Comparison of ENCODE assay signal across 8 cellular contexts in genomic region chr5:111551120-111551519, GRCh38. TPM values are rescaled to one million over a fixed set of nuclear protein-coding genes. Genes with fewer than 3 reads are reported as not detected.
DNase-seq lines count a peak whose midpoint lies in the region; ATAC-seq, FAIRE-seq and TF ChIP-seq lines count a peak whose summit lies in the region.

No MANE protein-coding gene starts in this region.

- dilution Hi-C loops in keratinocyte (cut with MboI; ENCODE audit: extremely low pct_ligation_motif_present, low sequenced_read_pairs), result no loop called here

- H3K9me3 ChIP-seq in keratinocyte (ENCODE audit: control insufficient read depth, low read depth, low read length) (no peaks in the 10 kb centered on the region), subcutaneous abdominal adipose tissue (ENCODE audit: control insufficient read depth in 5 of 5, low read length in 5 of 5) (no peaks in the 10 kb centered on the region), SJCRH30 (replicated peaks) (no peaks in the 10 kb centered on the region)

- H3K9ac ChIP-seq in keratinocyte (ENCODE audit: control insufficient read depth, extremely low read depth, insufficient read depth, low read length) (peak overlapping the region; percentile 49), subcutaneous abdominal adipose tissue (ENCODE audit: low read length in 5 of 5) (peak overlapping the region in 1 of 5 donors; percentile 50)

- no peaks in the 10 kb centered on the region for H4K20me1 ChIP-seq in keratinocyte (ENCODE audit: control insufficient read depth, extremely low read depth, insufficient read depth, low read length)

- H3K4me1 ChIP-seq in keratinocyte (ENCODE audit: control insufficient read depth, extremely low read depth, insufficient read depth, low read length) (peaks cover 23% of the 10 kb centered on the region), subcutaneous abdominal adipose tissue (ENCODE audit: control insufficient read depth in 5 of 5, insufficient read depth in 5 of 5, low read length in 5 of 5) (peaks cover 0 to 31% (median 8%) of the 10 kb centered on the region in 5 donors), SJCRH30 (no peaks in the 10 kb centered on the region)

- peaks cover 41% of the 10 kb centered on the region for H3K4me1 Mint-ChIP-seq in activated T-cell treated with anti-CD3 and anti-CD28 coated beads, Interleukin-2, amount 50 U/mL, for 72 hours (ENCODE audit: low read depth)
- peaks cover 43% of the 10 kb centered on the region for H3K4me1 Mint-ChIP-seq in activated T-helper 1 cell treated with anti-CD3 and anti-CD28 coated beads, Interleukin-12 subunit alpha, Interleukin-12 subunit beta, Interleukin-2, Interleukin-4 antibody, amounts not matched to agents 30 ng/mL and 10 ng/mL and 1 ng/mL, durations not matched to agents 14 hours and 24 hours and 36 hours (ENCODE audit: low read depth)

- H3K36me3 ChIP-seq in keratinocyte (ENCODE audit: control insufficient read depth in 2 of 2, extremely low read depth in 1 of 2, insufficient read depth in 2 of 2, low read length in 2 of 2) (no peaks in the 10 kb centered on the region), subcutaneous abdominal adipose tissue (ENCODE audit: control insufficient read depth in 5 of 5, insufficient read depth in 5 of 5, low read length in 5 of 5) (no peaks in the 10 kb centered on the region), SJCRH30 (no peaks in the 10 kb centered on the region)

- intact Hi-C loops in activated T-helper 1 cell treated with anti-CD3 and anti-CD28 coated beads, Interleukin-12 subunit alpha, Interleukin-12 subunit beta, Interleukin-2, Interleukin-4 antibody, amounts not matched to agents 30 ng/mL and 10 ng/mL and 1 ng/mL, durations not matched to agents 14 hours and 24 hours and 36 hours (cut with micrococcal nuclease), result loop anchor here (2.0 to 10.0 kb wide), 3 partner anchors 34 to 454 kb away; no protein-coding TSS in a partner anchor

- no peaks in the 10 kb centered on the region for H3K27me3 Mint-ChIP-seq in activated T-cell treated with anti-CD3 and anti-CD28 coated beads, Interleukin-2, amount 50 U/mL, for 72 hours (ENCODE audit: low read depth)
- H3K27me3 Mint-ChIP-seq in activated T-helper 1 cell treated with anti-CD3 and anti-CD28 coated beads, Interleukin-12 subunit alpha, Interleukin-12 subunit beta, Interleukin-2, Interleukin-4 antibody, amounts not matched to agents 30 ng/mL and 10 ng/mL and 1 ng/mL, durations not matched to agents 14 hours and 24 hours and 36 hours (ENCODE audit: insufficient read depth), result no peaks in the 10 kb centered on the region

- H3K27me3 ChIP-seq in keratinocyte (ENCODE audit: control insufficient read depth, extremely low read depth, insufficient read depth, low read length) (no peaks in the 10 kb centered on the region), subcutaneous abdominal adipose tissue (ENCODE audit: control insufficient read depth in 5 of 5, insufficient read depth in 4 of 5, low read length in 5 of 5) (no peaks in the 10 kb centered on the region), SJCRH30 (no peaks in the 10 kb centered on the region)

- peak overlapping the region; percentile 77 for H3K27ac ChIP-seq in keratinocyte (ENCODE audit: control insufficient read depth, insufficient read depth, low read length)
- H3K27ac ChIP-seq in subcutaneous abdominal adipose tissue (ENCODE audit: low read depth, low read length), result peak overlapping the region; percentile 71
- no peak overlapping the region for H3K27ac ChIP-seq in SJCRH30

- no peak for FAIRE-seq in keratinocyte (lab: Jason Lieb, UNC)

- no peaks in the 10 kb centered on the region for H3K79me2 ChIP-seq in keratinocyte (ENCODE audit: control insufficient read depth, insufficient read depth, low read length)

- H3K27ac Mint-ChIP-seq in activated T-cell treated with anti-CD3 and anti-CD28 coated beads, Interleukin-2, amount 50 U/mL, for 72 hours, result peak overlapping the region; percentile 58
- peak overlapping the region; percentile 45 for H3K27ac Mint-ChIP-seq in activated T-helper 1 cell treated with anti-CD3 and anti-CD28 coated beads, Interleukin-12 subunit alpha, Interleukin-12 subunit beta, Interleukin-2, Interleukin-4 antibody, amounts not matched to agents 30 ng/mL and 10 ng/mL and 1 ng/mL, durations not matched to agents 14 hours and 24 hours and 36 hours

- H3K9me1 ChIP-seq in keratinocyte (ENCODE audit: control insufficient read depth, extremely low read depth, insufficient read depth, low read length), result peaks cover 4% of the 10 kb centered on the region

- no peak overlapping the region for H3K4me3 ChIP-seq in keratinocyte (ENCODE audit: control insufficient read depth in 2 of 3, extremely low read depth in 1 of 3, insufficient read depth in 2 of 3, low read depth in 1 of 3, low read length in 3 of 3)
- H3K4me3 ChIP-seq in subcutaneous abdominal adipose tissue (ENCODE audit: low read depth in 1 of 5, low read length in 5 of 5), result peak overlapping the region in 1 of 5 donors; percentile 19
- no peak overlapping the region for H3K4me3 ChIP-seq in SJCRH30

- peak overlapping the region in 1 of 2 donors; percentile 52 for H3K4me3 Mint-ChIP-seq in activated T-cell treated with anti-CD3 and anti-CD28 coated beads, Interleukin-2, amount 50 U/mL, for 72 hours
- no peak overlapping the region for H3K4me3 Mint-ChIP-seq in activated T-helper 1 cell treated with anti-CD3 and anti-CD28 coated beads, Interleukin-12 subunit alpha, Interleukin-12 subunit beta, Interleukin-2, Interleukin-4 antibody, amounts not matched to agents 30 ng/mL and 10 ng/mL and 1 ng/mL, durations not matched to agents 14 hours and 24 hours and 36 hours

- no peak for DNase-seq in activated T-cell treated with anti-CD3 and anti-CD28 coated beads, Interleukin-2, amount 50 U/mL, for 72 hours
- DNase-seq in activated T-cell treated with anti-CD3 and anti-CD28 coated beads, Interleukin-2, amount 50 U/mL, for 48 hours, result no peak
- no peak for DNase-seq in activated T-helper 1 cell treated with anti-CD3 and anti-CD28 coated beads, Interleukin-12 subunit alpha, Interleukin-12 subunit beta, Interleukin-2, Interleukin-4 antibody, amounts not matched to agents 30 ng/mL and 10 ng/mL and 1 ng/mL, durations not matched to agents 14 hours and 24 hours and 36 hours (ENCODE audit: low spot score)
- DNase-seq in keratinocyte (ENCODE audit: low read depth, low spot score) (no peak), SJCRH30 (no peak), NCI-H1930 (lab: John Stamatoyannopoulos, UW) (no peak)

- TF ChIP-seq CTCF in keratinocyte (optimal IDR thresholded peaks at IDR 0.05 in 1 of 3, IDR thresholded peaks at IDR 0.05 in 1 of 3, conservative IDR thresholded peaks at IDR 0.05 in 1 of 3; ENCODE audit: extremely low read depth in 1 of 3, insufficient read depth in 2 of 3, low read length in 3 of 3), result no peak

- H3K4me2 ChIP-seq in keratinocyte (ENCODE audit: control insufficient read depth, extremely low read depth, insufficient read depth, low read depth, low read length), result peak overlapping the region; percentile 74

- H2AFZ ChIP-seq in keratinocyte (ENCODE audit: control insufficient read depth, low read length), result no peak overlapping the region

- H3K9me3 Mint-ChIP-seq in activated T-cell treated with anti-CD3 and anti-CD28 coated beads, Interleukin-2, amount 50 U/mL, for 72 hours, result peaks cover 2 to 4% of the 10 kb centered on the region in 2 donors
- peaks cover 5% of the 10 kb centered on the region for H3K9me3 Mint-ChIP-seq in activated T-helper 1 cell treated with anti-CD3 and anti-CD28 coated beads, Interleukin-12 subunit alpha, Interleukin-12 subunit beta, Interleukin-2, Interleukin-4 antibody, amounts not matched to agents 30 ng/mL and 10 ng/mL and 1 ng/mL, durations not matched to agents 14 hours and 24 hours and 36 hours

- peaks cover 0 to 2% of the 10 kb centered on the region in 2 donors for H3K36me3 Mint-ChIP-seq in activated T-cell treated with anti-CD3 and anti-CD28 coated beads, Interleukin-2, amount 50 U/mL, for 72 hours (ENCODE audit: insufficient read depth in 2 of 2)
- peaks cover 4% of the 10 kb centered on the region for H3K36me3 Mint-ChIP-seq in activated T-helper 1 cell treated with anti-CD3 and anti-CD28 coated beads, Interleukin-12 subunit alpha, Interleukin-12 subunit beta, Interleukin-2, Interleukin-4 antibody, amounts not matched to agents 30 ng/mL and 10 ng/mL and 1 ng/mL, durations not matched to agents 14 hours and 24 hours and 36 hours (ENCODE audit: low read depth)

- no peak for ATAC-seq in activated T-cell treated with anti-CD3 and anti-CD28 coated beads, Interleukin-2, amount 50 U/mL, for 72 hours (replicated peaks in 1 of 2)
- ATAC-seq in GM21367 (IDR thresholded peaks at IDR 0.05; ENCODE audit: unreplicated experiment), result no peak

RNA-seq across cellular contexts. Expression of gene STARD4, which starts 38.8 kb away (rescaled TPM):
- 10 to 100 TPM; 28.9 to 47.4 TPM for total RNA-seq in activated T-cell treated with anti-CD3 and anti-CD28 coated beads, Interleukin-2, amount 50 U/mL, for 72 hours
- 149 and 163 TPM in 2 replicates for total RNA-seq in activated T-helper 1 cell treated with anti-CD3 and anti-CD28 coated beads, Interleukin-12 subunit alpha, Interleukin-12 subunit beta, Interleukin-2, Interleukin-4 antibody, amounts not matched to agents 30 ng/mL and 10 ng/mL and 1 ng/mL, durations not matched to agents 14 hours and 24 hours and 36 hours
- 45.3 to 86.4 TPM (median 60.1 TPM) in 3 replicates for polyA plus RNA-seq in keratinocyte
- polyA plus RNA-seq in keratinocyte (2011; ENCODE audit: low read depth), result 13.3 TPM
- polyA plus RNA-seq in keratinocyte (2011; cell fraction: cytosol; rRNA removed), result 28.3 and 50.0 TPM in 2 replicates
- polyA plus RNA-seq in keratinocyte (2011; cell fraction: nucleus; rRNA removed), result 64.2 and 94.2 TPM in 2 replicates
- 25.0 and 51.5 TPM in 2 replicates for polyA plus RNA-seq in keratinocyte (2012; ENCODE audit: low replicate concordance)
- 30.2 to 59.1 TPM (median 34.4 TPM) in 3 replicates for polyA minus RNA-seq in keratinocyte
- polyA minus RNA-seq in keratinocyte (2011; cell fraction: cytosol; rRNA and poly(A)+ RNA removed), result 51.8 TPM
- polyA minus RNA-seq in keratinocyte (2011; cell fraction: nucleus; rRNA and poly(A)+ RNA removed), result 39.8 and 57.6 TPM in 2 replicates
- 61.1 and 73.2 TPM in 2 replicates for total RNA-seq in SJCRH30 (2014; rRNA removed; shearing (Covaris generic))
